In genomic region chr2:202831241-202831997, GRCh38 we compare ENCODE assay signal across 1 cellular context.
TF ChIP-seq lines count a peak whose summit lies in the region.

No MANE protein-coding gene starts in this region.

TF ChIP-seq in endothelial cell of umbilical vein, 7 proteins besides CTCF, POLR2A, EP300 and RAD21:
- no peak for TF ChIP-seq POLR2AphosphoS5 (IDR thresholded peaks at IDR 0.05; ENCODE audit: insufficient read depth, low read depth, low read length)
- TF ChIP-seq EZH2 (IDR thresholded peaks at IDR 0.05; ENCODE audit: borderline replicate concordance, low read depth, low read length, severe bottlenecking) = no peak
- TF ChIP-seq GATA2 (IDR thresholded peaks at IDR 0.05; ENCODE audit: insufficient read depth, insufficient read length, low read depth, low read length) = no peak
- no peak for TF ChIP-seq MAX (IDR thresholded peaks at IDR 0.05; ENCODE audit: insufficient read depth, insufficient read length)
- TF ChIP-seq FOS (IDR thresholded peaks at IDR 0.05; ENCODE audit: borderline replicate concordance, insufficient read depth, low read length) = no peak
- TF ChIP-seq JUN (IDR thresholded peaks at IDR 0.05; ENCODE audit: borderline replicate concordance, insufficient read depth, insufficient read length, low read depth) = no peak
- no peak for TF ChIP-seq MYC (IDR thresholded peaks at IDR 0.05; ENCODE audit: low read depth, low read length)
